ENCODE assay signal across 1 cellular context in the genomic region with DNA sequence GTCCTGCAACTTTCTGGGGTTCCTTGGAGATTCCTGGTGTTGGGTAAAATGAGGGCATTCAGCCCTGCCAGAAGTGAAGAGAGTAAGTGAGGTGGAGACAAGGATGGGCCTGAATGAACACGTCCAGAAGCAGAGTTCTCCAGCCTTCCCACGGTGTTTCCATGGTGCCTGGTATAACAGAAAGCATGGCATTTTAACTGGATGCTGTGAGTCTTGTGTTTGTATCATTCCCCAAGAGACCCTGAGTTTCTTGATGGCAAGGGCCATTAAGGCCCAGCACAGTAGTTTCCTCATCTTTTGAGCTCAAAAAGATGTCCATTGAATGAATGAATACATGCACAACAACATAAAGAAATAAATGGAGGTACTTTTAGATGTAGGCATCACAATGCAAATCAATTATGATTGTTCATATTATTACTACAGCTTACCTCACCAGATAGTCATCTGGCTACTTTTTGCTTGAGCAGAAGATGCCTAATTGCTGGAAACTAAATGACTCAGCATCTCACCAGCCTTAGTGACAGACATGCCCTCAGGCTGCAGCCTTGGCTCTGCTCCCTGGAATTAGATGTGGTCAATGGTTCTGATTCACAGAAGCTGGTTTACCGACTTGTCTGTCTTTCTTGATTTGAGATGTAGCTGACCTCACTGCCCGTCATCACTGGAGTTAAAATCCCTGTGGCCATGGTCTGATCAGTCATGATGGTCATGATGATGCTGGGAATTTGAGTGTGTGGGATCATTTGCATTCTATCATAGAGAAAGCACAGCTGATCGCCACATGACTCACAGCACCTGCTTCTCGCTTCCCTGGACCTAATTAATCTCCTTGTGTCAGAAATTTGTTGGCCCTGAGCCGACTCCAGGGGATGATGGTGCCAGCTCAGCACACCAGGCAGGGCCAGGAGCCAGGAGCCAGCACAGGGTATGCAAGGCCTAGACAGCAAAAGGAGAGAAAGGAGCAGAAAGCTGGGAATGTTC.
TF ChIP-seq lines count a peak whose summit lies in the region.

No MANE protein-coding gene starts in this region.

TF ChIP-seq in WTC11, 78 proteins besides CTCF, POLR2A, EP300 and RAD21 (continued from another document):
- TF ChIP-seq, protein P1, sequence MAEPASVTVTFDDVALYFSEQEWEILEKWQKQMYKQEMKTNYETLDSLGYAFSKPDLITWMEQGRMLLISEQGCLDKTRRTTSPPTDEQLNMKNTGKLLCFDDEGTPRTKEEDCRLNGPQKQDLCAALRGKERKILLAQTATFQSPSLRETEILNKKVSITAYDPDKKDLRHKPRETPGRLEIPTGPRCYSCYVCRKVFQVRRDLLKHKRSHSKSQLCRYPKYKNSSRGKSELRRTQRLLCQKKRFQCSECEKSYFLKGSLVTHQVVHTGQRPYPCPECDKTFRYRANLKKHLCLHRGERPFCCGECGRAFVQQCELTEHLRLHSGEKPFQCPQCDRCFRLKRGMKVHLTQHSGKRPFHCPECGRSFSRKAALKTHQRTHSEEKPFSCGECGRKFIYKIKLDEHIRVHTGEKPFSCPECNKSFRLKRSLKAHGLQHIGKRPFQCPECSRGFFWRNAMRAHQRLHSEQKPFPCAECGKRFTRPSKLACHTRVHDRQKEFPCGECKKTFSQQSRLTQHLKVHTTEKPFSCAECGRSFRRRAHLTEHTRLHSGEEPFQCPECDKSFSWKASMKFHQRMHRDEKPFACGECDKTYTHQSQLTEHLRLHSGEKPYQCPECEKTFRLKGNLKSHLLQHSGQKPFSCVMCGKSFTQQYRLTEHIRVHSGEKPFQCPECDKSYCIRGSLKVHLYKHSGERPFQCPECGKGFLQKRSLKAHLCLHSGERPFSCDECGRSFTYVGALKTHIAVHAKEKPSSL (CRISPR knock-in tag; conservative IDR thresholded peaks at IDR 0.05): no peak
- TF ChIP-seq ZNF138 (CRISPR knock-in tag; conservative IDR thresholded peaks at IDR 0.05) (no peak), TEAD1 (CRISPR knock-in tag; IDR thresholded peaks at IDR 0.05) (no peak), STAT6 (CRISPR knock-in tag; conservative IDR thresholded peaks at IDR 0.05; ENCODE audit: low read depth) (no peak), PRRX2 (CRISPR knock-in tag; IDR thresholded peaks at IDR 0.05) (no peak)
